18 cellular contexts compared by ENCODE assay signal in genomic region chr12:54257332-54257731, GRCh38. TPM values are rescaled to one million over a fixed set of nuclear protein-coding genes. Genes with fewer than 3 reads are reported as not detected.
DNase-seq lines count a peak whose midpoint lies in the region; ATAC-seq and TF ChIP-seq lines count a peak whose summit lies in the region.
"Had no signal": no experiment of that assay in that cellular context is flagged by ENCODE, and none has a peak within 500 bp of the region (broad histone marks: within the 10 kb centered on the region; RNA-seq: fewer than 3 reads in every experiment).

No MANE protein-coding gene starts in this region.

- H3K79me2 ChIP-seq in ACC112 (ENCODE audit: control insufficient read depth, insufficient read depth, low read length, unreplicated experiment), result peaks cover 60% of the 10 kb centered on the region

- peak overlapping the region; percentile 88; the same call in 1 of the 2 replicates for H3K27ac ChIP-seq in ACC112 (ENCODE audit: low read depth, low read length)
- H3K27ac ChIP-seq: C4-2B had no signal

- H3K4me3 ChIP-seq in ACC112 (ENCODE audit: low read depth, low read length), result no peak overlapping the region

- peaks cover 33% of the 10 kb centered on the region for H3K4me1 Mint-ChIP-seq in dendritic cell treated with granulocyte-macrophage colony-stimulating factor and Interleukin-4, amounts not matched to agents 40 ng/mL and 50 ng/mL, for 4 days (ENCODE audit: low read depth)
- H3K4me1 Mint-ChIP-seq in neural crest cell, result peaks cover 56% of the 10 kb centered on the region

- peaks cover 47% of the 10 kb centered on the region for H3K36me3 Mint-ChIP-seq in dendritic cell treated with granulocyte-macrophage colony-stimulating factor and Interleukin-4, amounts not matched to agents 40 ng/mL and 50 ng/mL, for 4 days (ENCODE audit: low read depth)
- H3K36me3 Mint-ChIP-seq in neural crest cell (ENCODE audit: low read depth), result peaks cover 15% of the 10 kb centered on the region

- intact Hi-C loops in dendritic cell treated with granulocyte-macrophage colony-stimulating factor and Interleukin-4, amounts not matched to agents 40 ng/mL and 50 ng/mL, for 4 days (cut with micrococcal nuclease), result no loop called here

- H3K4me1 ChIP-seq in ACC112 (ENCODE audit: control insufficient read depth, insufficient read depth, low read length, unreplicated experiment), result peaks cover 46% of the 10 kb centered on the region

- H3K9me3 Mint-ChIP-seq in dendritic cell treated with granulocyte-macrophage colony-stimulating factor and Interleukin-4, amounts not matched to agents 40 ng/mL and 50 ng/mL, for 4 days, result no peaks in the 10 kb centered on the region
- H3K9me3 Mint-ChIP-seq in neural crest cell, result no peaks in the 10 kb centered on the region
- H3K9me3 Mint-ChIP-seq: activated T-cell treated with anti-CD3 and anti-CD28 coated beads, Interleukin-2, amount 50 U/mL, for 72 hours had no signal

- H3K27me3 ChIP-seq in ACC112 (ENCODE audit: insufficient read depth, low read length), result no peaks in the 10 kb centered on the region

- H3K36me3 ChIP-seq in ACC112 (ENCODE audit: insufficient read depth, low read length), result peaks cover 4% of the 10 kb centered on the region; the same call in 1 of the 2 replicates

- H3K4me3 Mint-ChIP-seq in dendritic cell treated with granulocyte-macrophage colony-stimulating factor and Interleukin-4, amounts not matched to agents 40 ng/mL and 50 ng/mL, for 4 days, result no peak overlapping the region
- peak overlapping the region; percentile 34 for H3K4me3 Mint-ChIP-seq in neural crest cell

- DNase-seq in NCI-H82 treated with DMSO at 0.1 percent for 48 hours (lab: John Stamatoyannopoulos, UW; ENCODE audit: unreplicated experiment) (peak; percentile 49), neural crest cell (ENCODE audit: low read depth, low spot score) (no peak), dermis blood vessel endothelial cell (no peak), 8988T (no peak), mucosa of gallbladder (ENCODE audit: low spot score) (no peak)
- DNase-seq: activated CD4-positive, alpha-beta T cell treated with anti-CD3 and anti-CD28 coated beads for 48 hours; activated T-cell treated with anti-CD3 and anti-CD28 coated beads, Interleukin-2, amount 50 U/mL, for 72 hours; erythroblast; H7; NCI-H2227 treated with DMSO at 0.1 percent for 48 hours; stimulated activated CD4-positive, alpha-beta T cell treated with anti-CD3 and anti-CD28 coated beads, Interleukin-2, amount 100 ng/mL, for 48 hours; T-helper 1 cell had no signal

- H3K27me3 Mint-ChIP-seq in dendritic cell treated with granulocyte-macrophage colony-stimulating factor and Interleukin-4, amounts not matched to agents 40 ng/mL and 50 ng/mL, for 4 days, result no peaks in the 10 kb centered on the region
- no peaks in the 10 kb centered on the region for H3K27me3 Mint-ChIP-seq in neural crest cell (ENCODE audit: low read depth)

- no peak for TF ChIP-seq CTCF in neural crest cell (conservative IDR thresholded peaks at IDR 0.05)

- peak overlapping the region; percentile 53 for H3K27ac Mint-ChIP-seq in dendritic cell treated with granulocyte-macrophage colony-stimulating factor and Interleukin-4, amounts not matched to agents 40 ng/mL and 50 ng/mL, for 4 days
- peak overlapping the region; percentile 69 for H3K27ac Mint-ChIP-seq in neural crest cell (ENCODE audit: unreplicated experiment)

- H2AFZ ChIP-seq in ACC112 (ENCODE audit: low read length, unreplicated experiment), result no peak overlapping the region

- no peak for ATAC-seq in GM21367 (IDR thresholded peaks at IDR 0.05; ENCODE audit: unreplicated experiment)
- ATAC-seq: activated T-cell treated with anti-CD3 and anti-CD28 coated beads, Interleukin-2, amount 50 U/mL, for 72 hours had no signal

RNA-seq across cellular contexts. Expression of gene CBX5, which starts 22.6 kb away (rescaled TPM):
- total RNA-seq in neural crest cell, result 369 and 401 TPM in 2 replicates
- 27.6 and 81.6 TPM in 2 replicates for total RNA-seq in dermis blood vessel endothelial cell
- 62.0 TPM for total RNA-seq in mucosa of gallbladder

RNA-seq across cellular contexts. Expression of gene HNRNPA1, which starts 23.2 kb away (rescaled TPM):
- 3,205 and 3,261 TPM in 2 replicates for total RNA-seq in neural crest cell
- total RNA-seq in dermis blood vessel endothelial cell, result 415 and 513 TPM in 2 replicates
- 686 TPM for total RNA-seq in mucosa of gallbladder

RNA-seq across cellular contexts. Expression of gene NFE2, which starts 43.5 kb away (rescaled TPM):
- total RNA-seq in neural crest cell (0.32 TPM in 1 of 2 replicates, not detected in the other), dermis blood vessel endothelial cell (not detected in 2 replicates), mucosa of gallbladder (0.58 TPM)
- total RNA-seq: bronchial epithelial cell, OCI-LY7 had no signal
